In genomic region chr14:77306406-77307098, GRCh38 we compare ENCODE assay signal across 14 cellular contexts. TPM values are rescaled to one million over a fixed set of nuclear protein-coding genes. Genes with fewer than 3 reads are reported as not detected.
DNase-seq lines count a peak whose midpoint lies in the region; ATAC-seq, FAIRE-seq and TF ChIP-seq lines count a peak whose summit lies in the region.
"Had no signal": no experiment of that assay in that cellular context is flagged by ENCODE, and none has a peak within 500 bp of the region (broad histone marks: within the 10 kb centered on the region; RNA-seq: fewer than 3 reads in every experiment).

No MANE protein-coding gene starts in this region.

- H3K4me3 ChIP-seq in tibial artery (no peak overlapping the region), small intestine (ENCODE audit: low read depth in 1 of 2, low read length in 2 of 2) (no peak overlapping the region)

- H3K27ac ChIP-seq in cingulate gyrus (ENCODE audit: low read depth, low read length) (peak overlapping the region; percentile 96), tibial artery (peak overlapping the region; percentile 30 to 47), small intestine (ENCODE audit: low read depth in 1 of 2, low read length in 1 of 2) (no peak overlapping the region)
- H3K27ac ChIP-seq: 22Rv1 had no signal

- ATAC-seq in HG03095 (IDR thresholded peaks at IDR 0.05; ENCODE audit: unreplicated experiment) (no peak), GM21737 (IDR thresholded peaks at IDR 0.05; ENCODE audit: unreplicated experiment) (no peak)

- H3K4me1 ChIP-seq in tibial artery (peaks cover 0 to 33% (median 22%) of the 10 kb centered on the region in 4 donors), small intestine (ENCODE audit: control insufficient read depth in 2 of 2, insufficient read depth in 1 of 2, low read depth in 1 of 2, low read length in 1 of 2) (peaks cover 0 to 3% of the 10 kb centered on the region in 2 donors)

- 79 to 86% (median 86%) methylated on average over 3 of the region's 3 CpGs for WGBS in small intestine, 3 donors

- H3K36me3 ChIP-seq in tibial artery (peaks cover 0 to 30% (median 23%) of the 10 kb centered on the region in 3 donors), small intestine (ENCODE audit: control insufficient read depth in 2 of 2, insufficient read depth in 2 of 2, low read length in 2 of 2) (peaks cover 0 to 8% of the 10 kb centered on the region in 2 donors)

- TF ChIP-seq CTCF in tibial artery (IDR thresholded peaks at IDR 0.05), result no peak

- FAIRE-seq in small intestine (lab: Jason Lieb, UNC), result no peak

- DNase-seq in DMS 273 (lab: John Stamatoyannopoulos, UW; ENCODE audit: unreplicated experiment) (peak; percentile 77), DMS 273 treated with DMSO at 0.1 percent for 48 hours (lab: John Stamatoyannopoulos, UW) (no peak), midbrain (lab: John Stamatoyannopoulos, UW) (peak; percentile 87), tibial artery (no peak), small intestine (no peak)
- DNase-seq: activated CD8-positive, alpha-beta memory T cell treated with anti-CD3 and anti-CD28 coated beads, Interleukin-2, amount 50 U/mL, for 48 hours; cerebellar nuclear complex; DND-41; NCI-H526 treated with DMSO at 0.1 percent for 48 hours; T-helper 2 cell had no signal

- H3K27me3 ChIP-seq in tibial artery, result no peaks in the 10 kb centered on the region
- H3K27me3 ChIP-seq in small intestine (ENCODE audit: control insufficient read depth in 2 of 2, insufficient read depth in 2 of 2, low read length in 2 of 2), result no peaks in the 10 kb centered on the region

- intact Hi-C loops in tibial artery (cut with DNase I; ENCODE audit: low total_unique reads), result no loop called here

- H3K9me3 ChIP-seq in tibial artery (no peaks in the 10 kb centered on the region), small intestine (ENCODE audit: control insufficient read depth, low read depth) (no peaks in the 10 kb centered on the region)

RNA-seq across cellular contexts. Expression of gene POMT2, which starts 14.1 kb away (rescaled TPM):
- 10 to 100 TPM in 2 of 3 donors, 1 to 10 TPM in 1; 9.7 to 11.2 (median 10.1) TPM for polyA plus RNA-seq in small intestine

RNA-seq across cellular contexts. Expression of gene GSTZ1, which starts 14.3 kb away (rescaled TPM):
- 10 to 100 TPM; 35.3 to 45.1 (median 39.1) TPM for polyA plus RNA-seq in small intestine

RNA-seq across cellular contexts. Expression of gene NGB, which starts 35.5 kb away (rescaled TPM):
- polyA plus RNA-seq in small intestine, result under 1 TPM in 1 of 3 donors, not detected in 2; 0.81 TPM

Comparison
In these comparisons a context has a peak if more than half of its experiments do, and no peak if none do; other contexts are left out.
1. DNase-seq: peak in DMS 273 (single experiment) and midbrain (single experiment); none in DMS 273 treated with DMSO at 0.1 percent for 48 hours (single experiment), tibial artery (0 of 2) and small intestine (single experiment).
2. H3K27ac ChIP-seq: peak in cingulate gyrus (single experiment) and tibial artery (2 of 2); none in small intestine (0 of 2).